34 cellular contexts compared by ENCODE assay signal in the genomic region with DNA sequence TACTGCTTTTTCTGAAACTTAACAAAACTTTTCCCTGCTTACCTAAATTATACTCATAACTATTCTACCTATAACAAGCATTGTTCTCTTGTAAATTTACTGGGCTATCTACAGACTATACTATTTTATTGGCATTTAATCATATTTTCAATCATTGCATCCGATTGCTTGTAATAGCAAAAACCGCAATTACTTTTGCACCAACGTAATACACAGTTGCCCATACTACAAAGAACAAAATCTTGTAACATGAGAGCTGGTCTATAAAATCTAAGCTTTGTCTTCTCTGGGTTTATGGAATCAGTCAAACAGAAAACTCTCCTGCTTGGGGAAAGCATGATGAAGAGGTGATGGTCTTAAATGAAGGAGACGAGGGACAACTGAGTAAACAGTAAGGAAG.
"Had no signal": no experiment of that assay in that cellular context is flagged by ENCODE, and none has a peak within 500 bp of the region (broad histone marks: within the 10 kb centered on the region; RNA-seq: fewer than 3 reads in every experiment).

No MANE protein-coding gene starts in this region.

- H3K4me1 ChIP-seq: adrenal gland, ascending aorta, body of pancreas, breast epithelium had no signal

- H3K9me3 ChIP-seq: adrenal gland, ascending aorta, body of pancreas had no signal

- H3K4me3 ChIP-seq: adrenal gland, ascending aorta, body of pancreas, breast epithelium, cardiac muscle cell had no signal

- H3K36me3 ChIP-seq: adrenal gland, ascending aorta, brain microvascular endothelial cell, breast epithelium, cardiac muscle cell had no signal

- FAIRE-seq: astrocyte, bronchial epithelial cell had no signal

- DNase-seq: activated effector memory CD4-positive, alpha-beta T cell treated with anti-CD3 and anti-CD28 coated beads, Interleukin-2, amount 50 U/mL, for 16 hours; activated effector memory CD4-positive, alpha-beta T cell treated with Interleukin-2 at 50 U/mL for 16 hours; activated gamma-delta T cell; activated gamma-delta T cell treated with Interleukin-2 at 50 U/mL for 16 hours; activated naive CD4-positive, alpha-beta T cell; activated naive CD4-positive, alpha-beta T cell treated with anti-CD3 and anti-CD28 coated beads for 36 hours; activated naive CD4-positive, alpha-beta T cell treated with anti-CD3 and anti-CD28 coated beads, Interleukin-2, amount 10 ng/mL, durations not matched to agents 7 days and 5 days; activated naive CD4-positive, alpha-beta T cell treated with anti-CD3 and anti-CD28 coated beads, Interleukin-2, amount 50 U/mL, for 16 hours; activated naive CD4-positive, alpha-beta T cell treated with Interleukin-2 at 50 U/mL for 16 hours; activated naive CD8-positive, alpha-beta T cell treated with anti-CD3 and anti-CD28 coated beads for 36 hours; activated naive CD8-positive, alpha-beta T cell treated with anti-CD3 and anti-CD28 coated beads, Interleukin-2, amount 10 ng/mL, durations not matched to agents 7 days and 5 days; activated naive CD8-positive, alpha-beta T cell treated with anti-CD3 and anti-CD28 coated beads, Interleukin-2, amount 50 U/mL, for 24 hours; activated T-cell treated with anti-CD3 and anti-CD28 coated beads, Interleukin-2, amount 50 U/mL, for 1 hour; activated T-cell treated with anti-CD3 and anti-CD28 coated beads, Interleukin-2, amount 50 U/mL, for 24 hours; activated T-cell treated with anti-CD3 and anti-CD28 coated beads, Interleukin-2, amount 50 U/mL, for 4 hours; activated T-cell treated with anti-CD3 and anti-CD28 coated beads, Interleukin-2, amount 50 U/mL, for 48 hours; activated T-cell treated with anti-CD3 and anti-CD28 coated beads, Interleukin-2, amount 50 U/mL, for 72 hours; adrenal gland; amniotic stem cell; amygdala; anterior cingulate cortex; aorta; body of pancreas; brain microvascular endothelial cell; caudate nucleus; central memory CD4-positive, alpha-beta T cell; cerebellar nuclear complex had no signal

- ATAC-seq: activated naive CD4-positive, alpha-beta T cell treated with anti-CD3 and anti-CD28 coated beads, Interleukin-2, amount 50 U/mL, for 72 hours; activated naive CD8-positive, alpha-beta T cell treated with anti-CD3 and anti-CD28 coated beads, Interleukin-2, amount 50 U/mL, for 24 hours; activated T-cell treated with anti-CD3 and anti-CD28 coated beads, Interleukin-2, amount 50 U/mL, for 4 hours; activated T-cell treated with anti-CD3 and anti-CD28 coated beads, Interleukin-2, amount 50 U/mL, for 72 hours; activated T-helper 17 cell treated with anti-CD3 and anti-CD28 coated beads, Interleukin-2, amount 50 U/mL, for 72 hours; body of pancreas had no signal

- H3K27me3 ChIP-seq: adrenal gland, ascending aorta, body of pancreas, brain microvascular endothelial cell, breast epithelium, cardiac muscle cell had no signal

- H3K27ac ChIP-seq: adrenal gland, ascending aorta, body of pancreas, brain microvascular endothelial cell, breast epithelium, cardiac muscle cell had no signal
